28 cellular contexts compared by ENCODE assay signal in genomic region chr19:33256266-33256665, GRCh38. TPM values are rescaled to one million over a fixed set of nuclear protein-coding genes. Genes with fewer than 3 reads are reported as not detected.
"Had no signal": no experiment of that assay in that cellular context is flagged by ENCODE, and none has a peak within 500 bp of the region (broad histone marks: within the 10 kb centered on the region; RNA-seq: fewer than 3 reads in every experiment).

No MANE protein-coding gene starts in this region.

- DNase-seq: effector memory CD4-positive, alpha-beta T cell; foreskin melanocyte; glutamatergic neuron; heart right ventricle; hippocampal formation; kidney glomerular epithelial cell; left colon; left ventricle myocardium superior; lower lobe of right lung; natural killer cell; sigmoid colon; stimulated activated CD4-positive, alpha-beta T cell treated with anti-CD3 and anti-CD28 coated beads, Interleukin-4, amount 100 ng/mL, for 4 hours; upper lobe of left lung had no signal

- H3K27me3 Mint-ChIP-seq: stimulated activated naive CD8-positive, alpha-beta T cell treated with anti-CD3 and anti-CD28 coated beads, Interleukin-15, Interleukin-2, amounts not matched to agents 100 ng/mL and 50 ng/mL, for 24 hours had no signal

- H3K4me3 Mint-ChIP-seq: natural killer cell; stimulated activated memory B cell treated with anti-CD40 and anti-IgM and Interleukin-4, amounts not matched to agents 10 μg/mL and 1 μg/mL and 100 μg/mL, for 72 hours; stimulated activated naive CD8-positive, alpha-beta T cell treated with anti-CD3 and anti-CD28 coated beads, Interleukin-15, Interleukin-2, amounts not matched to agents 100 ng/mL and 50 ng/mL, for 24 hours had no signal

- FAIRE-seq: colon, endothelial cell of umbilical vein, islet of Langerhans, urothelium cell line had no signal

- H3K27ac Mint-ChIP-seq: natural killer cell; stimulated activated memory B cell treated with anti-CD40 and anti-IgM and Interleukin-4, amounts not matched to agents 10 μg/mL and 1 μg/mL and 100 μg/mL, for 72 hours; stimulated activated naive CD8-positive, alpha-beta T cell treated with anti-CD3 and anti-CD28 coated beads, Interleukin-15, Interleukin-2, amounts not matched to agents 100 ng/mL and 50 ng/mL, for 24 hours had no signal

- H3K27ac ChIP-seq: esophagus muscularis mucosa, heart right ventricle, lower lobe of right lung, prostate gland, sigmoid colon, thoracic aorta, tibial nerve, upper lobe of left lung had no signal

- H3K36me3 Mint-ChIP-seq: natural killer cell; stimulated activated memory B cell treated with anti-CD40 and anti-IgM and Interleukin-4, amounts not matched to agents 10 μg/mL and 1 μg/mL and 100 μg/mL, for 72 hours had no signal

- H3K27me3 ChIP-seq: upper lobe of left lung had no signal

- H3K9me3 ChIP-seq: lower lobe of right lung, prostate gland, sigmoid colon, thoracic aorta had no signal

- H3K4me1 ChIP-seq: esophagus muscularis mucosa, prostate gland, sigmoid colon had no signal

- ATAC-seq: heart right ventricle; left colon; left ventricle myocardium superior; lower lobe of right lung; natural killer cell; right cardiac atrium; stimulated activated memory B cell treated with anti-CD40 and anti-IgM and Interleukin-4, amounts not matched to agents 10 μg/mL and 1 μg/mL and 100 μg/mL, for 72 hours had no signal

- H3K36me3 ChIP-seq: esophagus muscularis mucosa, heart right ventricle, lower lobe of right lung, prostate gland, sigmoid colon, thoracic aorta, tibial nerve, upper lobe of left lung had no signal

- H3K9me3 Mint-ChIP-seq: natural killer cell; stimulated activated naive CD8-positive, alpha-beta T cell treated with anti-CD3 and anti-CD28 coated beads, Interleukin-15, Interleukin-2, amounts not matched to agents 100 ng/mL and 50 ng/mL, for 24 hours had no signal

- H3K4me3 ChIP-seq: esophagus muscularis mucosa, heart right ventricle, lower lobe of right lung, prostate gland, sigmoid colon, thoracic aorta, tibial nerve, upper lobe of left lung had no signal

RNA-seq across cellular contexts. Expression of gene SLC7A10, which starts 30.6 kb away (rescaled TPM):
- total RNA-seq: endothelial cell of umbilical vein, epithelial cell of proximal tubule, esophagus muscularis mucosa, fibroblast of lung, left ventricle myocardium superior, natural killer cell, osteocyte, right cardiac atrium, thoracic aorta had no signal
- polyA plus RNA-seq: endothelial cell of umbilical vein, fibroblast of lung, neural cell had no signal

RNA-seq across cellular contexts. Expression of gene CEBPA, which starts 46.1 kb away (rescaled TPM):
- total RNA-seq: endothelial cell of umbilical vein had no signal
- polyA plus RNA-seq: fibroblast of lung had no signal
